In genomic region chr9:127720031-127720864, GRCh38 we compare ENCODE assay signal across 13 cellular contexts. TPM values are rescaled to one million over a fixed set of nuclear protein-coding genes. Genes with fewer than 3 reads are reported as not detected.
DNase-seq lines count a peak whose midpoint lies in the region; ATAC-seq and TF ChIP-seq lines count a peak whose summit lies in the region.
"Had no signal": no experiment of that assay in that cellular context is flagged by ENCODE, and none has a peak within 500 bp of the region (broad histone marks: within the 10 kb centered on the region; RNA-seq: fewer than 3 reads in every experiment).

No MANE protein-coding gene starts in this region.

- no peak overlapping the region for H3K14ac ChIP-seq in IMR-90 (replicated peaks; ENCODE audit: low read depth, low read length)

- no peaks in the 10 kb centered on the region for H3K27me3 Mint-ChIP-seq in activated CD4-positive, alpha-beta T cell treated with anti-CD3 and anti-CD28 coated beads for 36 hours
- no peaks in the 10 kb centered on the region for H3K27me3 Mint-ChIP-seq in activated T-helper 2 cell treated with anti-CD3 and anti-CD28 coated beads, Interferon-gamma antibody, Interleukin-2, Interleukin-4, amounts not matched to agents 10 μg/mL and 5 μg/mL and 100 μg/mL, durations not matched to agents 14 hours and 24 hours and 36 hours (ENCODE audit: low read depth)
- no peaks in the 10 kb centered on the region for H3K27me3 Mint-ChIP-seq in natural killer cell treated with Interleukin-12 subunit alpha and Interleukin-12 subunit beta and Interleukin-15 and Interleukin-18, amount 100 ng/mL, for 72 hours

- H3F3A ChIP-seq in PC-3 (ENCODE audit: low read length, unreplicated experiment): no peaks in the 10 kb centered on the region

- H3K4me2 ChIP-seq in IMR-90 (ENCODE audit: low read depth, low read length) (no peak overlapping the region), PC-3 (ENCODE audit: low read length) (no peak overlapping the region)

- in situ Hi-C loops in IMR-90 (cut with MboI; ENCODE audit: low sequenced_read_pairs): no loop called here

- no peak overlapping the region for H3K23ac ChIP-seq in IMR-90 (ENCODE audit: low read depth, low read length)

- H3K9me3 Mint-ChIP-seq in activated CD4-positive, alpha-beta T cell treated with anti-CD3 and anti-CD28 coated beads for 36 hours (ENCODE audit: low read depth): no peaks in the 10 kb centered on the region
- no peaks in the 10 kb centered on the region for H3K9me3 Mint-ChIP-seq in activated T-helper 2 cell treated with anti-CD3 and anti-CD28 coated beads, Interferon-gamma antibody, Interleukin-2, Interleukin-4, amounts not matched to agents 10 μg/mL and 5 μg/mL and 100 μg/mL, durations not matched to agents 14 hours and 24 hours and 36 hours
- H3K9me3 Mint-ChIP-seq in natural killer cell treated with Interleukin-12 subunit alpha and Interleukin-12 subunit beta and Interleukin-15 and Interleukin-18, amount 100 ng/mL, for 72 hours: no peaks in the 10 kb centered on the region

- H2BK5ac ChIP-seq in IMR-90 (ENCODE audit: low read depth, low read length, poor library complexity, severe bottlenecking): no peak overlapping the region

- WGBS in IMR-90 (ENCODE audit: extremely low coverage in 2 of 2, insufficient read length in 1 of 2), 2 experiments: 80% methylated on average over 7 of the region's 12 CpGs; no CpG with 5 or more reads in 1 of the 2 experiments

- no peak overlapping the region for H3K9ac ChIP-seq in IMR-90 (ENCODE audit: low read depth, low read length)
- H3K9ac ChIP-seq in PC-3 (ENCODE audit: low read length): no peak overlapping the region

- no peak overlapping the region for H4K91ac ChIP-seq in IMR-90 (ENCODE audit: insufficient read depth, low read depth, low read length)

- CTCF ChIA-PET in activated CD4-positive, alpha-beta T cell treated with anti-CD3 and anti-CD28 coated beads for 36 hours (lab: Charles Lee): interaction anchor here (0.7 kb wide), 1 partner anchor 201 kb away, joined by 3 read pairs; no protein-coding TSS in a partner anchor
- CTCF ChIA-PET in IMR-90 (lab: Yijun Ruan, JAX) (no interaction called here), PC-3 (lab: Charles Lee) (no interaction called here)

- no peak overlapping the region for H4K5ac ChIP-seq in IMR-90 (ENCODE audit: low read depth, low read length)

- H3K4me3 ChIP-seq in IMR-90 (ENCODE audit: insufficient read depth, low read depth, low read length): no peak overlapping the region
- H3K4me3 ChIP-seq in PC-3 (ENCODE audit: low read length): no peak overlapping the region
- H3K4me3 ChIP-seq: Peyer's patch, transverse colon had no signal

- ATAC-seq in activated CD4-positive, alpha-beta T cell treated with anti-CD3 and anti-CD28 coated beads for 36 hours: no peak
- ATAC-seq in IMR-90 (ENCODE audit: low read depth): no peak
- no peak for ATAC-seq in natural killer cell treated with Interleukin-12 subunit alpha and Interleukin-12 subunit beta and Interleukin-15 and Interleukin-18, amount 100 ng/mL, for 72 hours
- no peak for ATAC-seq in left ventricle myocardium superior
- ATAC-seq in PC-3: no peak

- H3K4me1 ChIP-seq in IMR-90 (ENCODE audit: control insufficient read depth, insufficient read depth, low read length) (peaks cover 5% of the 10 kb centered on the region), PC-3 (ENCODE audit: insufficient read depth, low read length) (peaks cover 26% of the 10 kb centered on the region)

- no peak overlapping the region for H2BK120ac ChIP-seq in IMR-90 (ENCODE audit: low read depth, low read length)

- H2AFZ ChIP-seq in IMR-90 (replicated peaks; ENCODE audit: low read length, poor library complexity) (peak overlapping the region; percentile 5), PC-3 (ENCODE audit: low read length) (no peak overlapping the region)

- DNase-seq in activated CD4-positive, alpha-beta T cell treated with anti-CD3 and anti-CD28 coated beads for 36 hours: no peak
- DNase-seq in activated CD4-positive, alpha-beta T cell treated with anti-CD3 and anti-CD28 coated beads for 48 hours: no peak
- DNase-seq in IMR-90 (no peak), left ventricle myocardium superior (no peak), GF-D8 (lab: John Stamatoyannopoulos, UW) (no peak), PC-3 (no peak)
- no peak for DNase-seq in activated T-helper 2 cell treated with anti-CD3 and anti-CD28 coated beads, Interferon-gamma antibody, Interleukin-2, Interleukin-4, amounts not matched to agents 10 μg/mL and 5 μg/mL and 100 μg/mL, durations not matched to agents 14 hours and 24 hours and 36 hours (ENCODE audit: low spot score)
- no peak for DNase-seq in natural killer cell treated with Interleukin-12 subunit alpha and Interleukin-12 subunit beta and Interleukin-15 and Interleukin-18, amount 100 ng/mL, for 72 hours (ENCODE audit: low spot score)
- DNase-seq: DMS79, NCI-H1436, Peyer's patch, transverse colon had no signal

- POLR2A ChIA-PET in activated CD4-positive, alpha-beta T cell treated with anti-CD3 and anti-CD28 coated beads for 36 hours (lab: Charles Lee): interaction anchor here (0.7 kb wide), 1 partner anchor 11 kb away, joined by 3 read pairs; no protein-coding TSS in a partner anchor
- POLR2A ChIA-PET in IMR-90 (lab: Charles Lee; ENCODE audit: unreplicated experiment) (no interaction called here), PC-3 (lab: Charles Lee; ENCODE audit: unreplicated experiment) (no interaction called here)

- no peak overlapping the region for H3K56ac ChIP-seq in IMR-90 (ENCODE audit: extremely low read depth, insufficient read depth, low read length)

- H3K36me3 ChIP-seq in IMR-90 (ENCODE audit: control insufficient read depth, insufficient read depth, low read length): no peaks in the 10 kb centered on the region
- H3K36me3 ChIP-seq in PC-3 (ENCODE audit: low read depth, low read length): no peaks in the 10 kb centered on the region
- H3K36me3 ChIP-seq: Peyer's patch, transverse colon had no signal

- H2AK9ac ChIP-seq in IMR-90 (replicated peaks; ENCODE audit: low read depth, low read length, poor library complexity): no peak overlapping the region

- no peaks in the 10 kb centered on the region for H3K9me2 ChIP-seq in PC-3 (replicated peaks; ENCODE audit: low read length)

- BruUV-seq in IMR-90 (replicated peaks; lab: Mats Ljungman, UMichigan): no TSS peak
- BruUV-seq in PC-3 (replicated peaks; lab: Mats Ljungman, UMichigan): no TSS peak

- H3K27ac ChIP-seq in IMR-90 (ENCODE audit: insufficient read depth, low read length): no peak overlapping the region
- H3K27ac ChIP-seq in PC-3 (ENCODE audit: low read length): no peak overlapping the region
- H3K27ac ChIP-seq: Peyer's patch, transverse colon had no signal

- intact Hi-C loops in activated CD4-positive, alpha-beta T cell treated with anti-CD3 and anti-CD28 coated beads for 36 hours (cut with DNase I, micrococcal nuclease): no loop called here
- intact Hi-C loops in IMR-90 (cut with micrococcal nuclease): no loop called here
- intact Hi-C loops in activated T-helper 2 cell treated with anti-CD3 and anti-CD28 coated beads, Interferon-gamma antibody, Interleukin-2, Interleukin-4, amounts not matched to agents 10 μg/mL and 5 μg/mL and 100 μg/mL, durations not matched to agents 14 hours and 24 hours and 36 hours (cut with micrococcal nuclease): no loop called here
- intact Hi-C loops in left ventricle myocardium superior (cut with micrococcal nuclease): no loop called here
- intact Hi-C loops in PC-3 (cut with micrococcal nuclease): no loop called here

- no peaks in the 10 kb centered on the region; the same call in 1 of the 2 replicates for H3K9me1 ChIP-seq in IMR-90 (ENCODE audit: insufficient read depth, low read length)

- H4K20me1 ChIP-seq in IMR-90 (ENCODE audit: insufficient read depth, low read length): no peaks in the 10 kb centered on the region; the same call in 1 of the 2 replicates
- no peaks in the 10 kb centered on the region for H4K20me1 ChIP-seq in PC-3 (ENCODE audit: low read length)

- no peak for TF ChIP-seq RAD21 in IMR-90 (IDR thresholded peaks at IDR 0.05; ENCODE audit: low read length)

- H3K79me1 ChIP-seq in IMR-90 (ENCODE audit: low read depth in 1 of 2, low read length in 2 of 2): no peaks in the 10 kb centered on the region

- H3K9me3 ChIP-seq in IMR-90 (ENCODE audit: control insufficient read depth, insufficient read depth, low read length) (no peaks in the 10 kb centered on the region), PC-3 (ENCODE audit: low read length) (no peaks in the 10 kb centered on the region)
- H3K9me3 ChIP-seq: Peyer's patch, transverse colon had no signal

- H3K27ac Mint-ChIP-seq in activated CD4-positive, alpha-beta T cell treated with anti-CD3 and anti-CD28 coated beads for 36 hours: peak overlapping the region; percentile 45
- H3K27ac Mint-ChIP-seq in activated T-helper 2 cell treated with anti-CD3 and anti-CD28 coated beads, Interferon-gamma antibody, Interleukin-2, Interleukin-4, amounts not matched to agents 10 μg/mL and 5 μg/mL and 100 μg/mL, durations not matched to agents 14 hours and 24 hours and 36 hours: peak overlapping the region; percentile 4
- H3K27ac Mint-ChIP-seq in natural killer cell treated with Interleukin-12 subunit alpha and Interleukin-12 subunit beta and Interleukin-15 and Interleukin-18, amount 100 ng/mL, for 72 hours: peak overlapping the region; percentile 56 to 80

- H2BK20ac ChIP-seq in IMR-90 (ENCODE audit: low read depth, low read length): no peak overlapping the region

- no peak overlapping the region for H3K18ac ChIP-seq in IMR-90 (ENCODE audit: low read depth, low read length)

- no peaks in the 10 kb centered on the region for H3K36me3 Mint-ChIP-seq in activated CD4-positive, alpha-beta T cell treated with anti-CD3 and anti-CD28 coated beads for 36 hours (ENCODE audit: low read depth)
- H3K36me3 Mint-ChIP-seq in activated T-helper 2 cell treated with anti-CD3 and anti-CD28 coated beads, Interferon-gamma antibody, Interleukin-2, Interleukin-4, amounts not matched to agents 10 μg/mL and 5 μg/mL and 100 μg/mL, durations not matched to agents 14 hours and 24 hours and 36 hours (ENCODE audit: low read depth): no peaks in the 10 kb centered on the region
- H3K36me3 Mint-ChIP-seq in natural killer cell treated with Interleukin-12 subunit alpha and Interleukin-12 subunit beta and Interleukin-15 and Interleukin-18, amount 100 ng/mL, for 72 hours: no peaks in the 10 kb centered on the region

- peaks cover 16% of the 10 kb centered on the region for H3K4me1 Mint-ChIP-seq in activated CD4-positive, alpha-beta T cell treated with anti-CD3 and anti-CD28 coated beads for 36 hours
- H3K4me1 Mint-ChIP-seq in activated T-helper 2 cell treated with anti-CD3 and anti-CD28 coated beads, Interferon-gamma antibody, Interleukin-2, Interleukin-4, amounts not matched to agents 10 μg/mL and 5 μg/mL and 100 μg/mL, durations not matched to agents 14 hours and 24 hours and 36 hours (ENCODE audit: low read depth): peaks cover 12% of the 10 kb centered on the region
- H3K4me1 Mint-ChIP-seq in natural killer cell treated with Interleukin-12 subunit alpha and Interleukin-12 subunit beta and Interleukin-15 and Interleukin-18, amount 100 ng/mL, for 72 hours (ENCODE audit: low read depth in 2 of 2): peaks cover 25 to 28% of the 10 kb centered on the region in 2 donors

- H3K27me3 ChIP-seq in IMR-90 (ENCODE audit: control insufficient read depth, insufficient read depth, low read length) (peaks cover 4% of the 10 kb centered on the region; the same call in 1 of the 2 replicates), PC-3 (ENCODE audit: low read length) (no peaks in the 10 kb centered on the region)
- H3K27me3 ChIP-seq: Peyer's patch, transverse colon had no signal

- peaks cover 2% of the 10 kb centered on the region; the same call in 1 of the 2 replicates for H3K79me2 ChIP-seq in PC-3 (ENCODE audit: low read length)

- no peak for TF ChIP-seq POLR2A in IMR-90 (IDR thresholded peaks at IDR 0.05; ENCODE audit: low read depth, low read length)

- H3K4ac ChIP-seq in IMR-90 (ENCODE audit: low read depth, low read length): no peak overlapping the region

- H2AK5ac ChIP-seq in IMR-90 (ENCODE audit: low read depth, low read length): peak overlapping the region; percentile 33; the same call in 1 of the 2 replicates

- H4K8ac ChIP-seq in IMR-90 (ENCODE audit: low read depth in 2 of 2, low read length in 2 of 2): no peak overlapping the region; a peak in 1 of 4 replicates

- dilution Hi-C loops in IMR-90 (cut with HindIII; ENCODE audit: low sequenced_read_pairs, unreplicated experiment): no loop called here

- TF ChIP-seq CTCF in IMR-90 (conservative IDR thresholded peaks at IDR 0.05; ENCODE audit: low read depth, low read length) (no peak), PC-3 (conservative IDR thresholded peaks at IDR 0.05; ENCODE audit: low read depth, low read length) (no peak)

- no peak overlapping the region for H3K4me3 Mint-ChIP-seq in activated CD4-positive, alpha-beta T cell treated with anti-CD3 and anti-CD28 coated beads for 36 hours
- H3K4me3 Mint-ChIP-seq in activated T-helper 2 cell treated with anti-CD3 and anti-CD28 coated beads, Interferon-gamma antibody, Interleukin-2, Interleukin-4, amounts not matched to agents 10 μg/mL and 5 μg/mL and 100 μg/mL, durations not matched to agents 14 hours and 24 hours and 36 hours (ENCODE audit: low read depth): no peak overlapping the region
- peak overlapping the region; percentile 75 for H3K4me3 Mint-ChIP-seq in natural killer cell treated with Interleukin-12 subunit alpha and Interleukin-12 subunit beta and Interleukin-15 and Interleukin-18, amount 100 ng/mL, for 72 hours

- no peak overlapping the region for H2BK15ac ChIP-seq in IMR-90 (ENCODE audit: low read depth, low read length)

RNA-seq across cellular contexts. Expression of gene TTC16, which starts 4.4 kb away (rescaled TPM):
- under 1 TPM; 0.16 to 0.30 TPM for total RNA-seq in activated CD4-positive, alpha-beta T cell treated with anti-CD3 and anti-CD28 coated beads for 36 hours
- total RNA-seq in IMR-90 (2012; rRNA removed) (not detected in 2 replicates), left ventricle myocardium superior (0.15 TPM), PC-3 (2014; rRNA removed) (0.04 TPM in 1 of 2 replicates, not detected in the other)
- 0.02 and 0.03 TPM in 2 replicates for polyA plus RNA-seq in IMR-90 (2012; rRNA removed)
- 0.03 TPM in 1 of 2 replicates, not detected in the other for polyA plus RNA-seq in IMR-90 (2012; cell fraction: cytosol; rRNA removed)
- polyA plus RNA-seq in IMR-90 (2012; cell fraction: nucleus; rRNA removed; ENCODE audit: low replicate concordance): 0.08 and 0.11 TPM in 2 replicates
- total RNA-seq in activated T-helper 2 cell treated with anti-CD3 and anti-CD28 coated beads, Interferon-gamma antibody, Interleukin-2, Interleukin-4, amounts not matched to agents 10 μg/mL and 5 μg/mL and 100 μg/mL, durations not matched to agents 14 hours and 24 hours and 36 hours: 0.18 TPM in 1 of 2 replicates, not detected in the other
- 1 to 10 TPM; 3.8 to 8.1 TPM for total RNA-seq in natural killer cell treated with Interleukin-12 subunit alpha and Interleukin-12 subunit beta and Interleukin-15 and Interleukin-18, amount 100 ng/mL, for 72 hours
- total RNA-seq: lung microvascular endothelial cell, Peyer's patch, transverse colon had no signal

RNA-seq across cellular contexts. Expression of gene PTRH1, which starts 4.8 kb away (rescaled TPM):
- 10 to 100 TPM; 12.9 to 15.1 TPM for total RNA-seq in activated CD4-positive, alpha-beta T cell treated with anti-CD3 and anti-CD28 coated beads for 36 hours
- total RNA-seq in IMR-90 (2012; rRNA removed) (5.4 and 8.3 TPM in 2 replicates), left ventricle myocardium superior (13.4 TPM), PC-3 (2014; rRNA removed) (38.1 and 45.3 TPM in 2 replicates)
- polyA plus RNA-seq in IMR-90 (2012; rRNA removed): 14.8 and 16.3 TPM in 2 replicates
- 34.6 and 35.1 TPM in 2 replicates for polyA plus RNA-seq in IMR-90 (2012; cell fraction: cytosol; rRNA removed)
- polyA plus RNA-seq in IMR-90 (2012; cell fraction: nucleus; rRNA removed; ENCODE audit: low replicate concordance): 8.9 and 24.0 TPM in 2 replicates
- total RNA-seq in activated T-helper 2 cell treated with anti-CD3 and anti-CD28 coated beads, Interferon-gamma antibody, Interleukin-2, Interleukin-4, amounts not matched to agents 10 μg/mL and 5 μg/mL and 100 μg/mL, durations not matched to agents 14 hours and 24 hours and 36 hours: 20.1 and 21.5 TPM in 2 replicates
- 10 to 100 TPM; 12.8 to 17.6 TPM for total RNA-seq in natural killer cell treated with Interleukin-12 subunit alpha and Interleukin-12 subunit beta and Interleukin-15 and Interleukin-18, amount 100 ng/mL, for 72 hours

RNA-seq across cellular contexts. Expression of gene CFAP157, which starts 13.5 kb away (rescaled TPM):
- not detected for total RNA-seq in activated CD4-positive, alpha-beta T cell treated with anti-CD3 and anti-CD28 coated beads for 36 hours
- total RNA-seq in IMR-90 (2012; rRNA removed): not detected in 2 replicates
- 0.04 TPM in 1 of 2 replicates, not detected in the other for polyA plus RNA-seq in IMR-90 (2012; rRNA removed)
- polyA plus RNA-seq in IMR-90 (2012; cell fraction: cytosol; rRNA removed): not detected in 2 replicates
- 0.34 and 0.41 TPM in 2 replicates for polyA plus RNA-seq in IMR-90 (2012; cell fraction: nucleus; rRNA removed; ENCODE audit: low replicate concordance)
- 0.18 TPM in 1 of 2 replicates, not detected in the other for total RNA-seq in activated T-helper 2 cell treated with anti-CD3 and anti-CD28 coated beads, Interferon-gamma antibody, Interleukin-2, Interleukin-4, amounts not matched to agents 10 μg/mL and 5 μg/mL and 100 μg/mL, durations not matched to agents 14 hours and 24 hours and 36 hours
- not detected for total RNA-seq in natural killer cell treated with Interleukin-12 subunit alpha and Interleukin-12 subunit beta and Interleukin-15 and Interleukin-18, amount 100 ng/mL, for 72 hours
- not detected for total RNA-seq in left ventricle myocardium superior
- total RNA-seq in PC-3 (2014; rRNA removed): not detected in 2 replicates
- total RNA-seq: lung microvascular endothelial cell, transverse colon had no signal

RNA-seq across cellular contexts. Expression of gene TOR2A, which starts 14.8 kb away (rescaled TPM):
- 10 to 100 TPM; 11.3 to 14.0 TPM for total RNA-seq in activated CD4-positive, alpha-beta T cell treated with anti-CD3 and anti-CD28 coated beads for 36 hours
- 0.90 and 1.1 TPM in 2 replicates for total RNA-seq in IMR-90 (2012; rRNA removed)
- polyA plus RNA-seq in IMR-90 (2012; rRNA removed): 12.5 and 12.9 TPM in 2 replicates
- 10.1 and 16.2 TPM in 2 replicates for polyA plus RNA-seq in IMR-90 (2012; cell fraction: cytosol; rRNA removed)
- 10.8 and 25.9 TPM in 2 replicates for polyA plus RNA-seq in IMR-90 (2012; cell fraction: nucleus; rRNA removed; ENCODE audit: low replicate concordance)
- 20.2 and 20.6 TPM in 2 replicates for total RNA-seq in activated T-helper 2 cell treated with anti-CD3 and anti-CD28 coated beads, Interferon-gamma antibody, Interleukin-2, Interleukin-4, amounts not matched to agents 10 μg/mL and 5 μg/mL and 100 μg/mL, durations not matched to agents 14 hours and 24 hours and 36 hours
- 10 to 100 TPM; 20.4 to 31.9 TPM for total RNA-seq in natural killer cell treated with Interleukin-12 subunit alpha and Interleukin-12 subunit beta and Interleukin-15 and Interleukin-18, amount 100 ng/mL, for 72 hours
- 3.6 TPM for total RNA-seq in left ventricle myocardium superior
- total RNA-seq in PC-3 (2014; rRNA removed): 12.2 and 14.1 TPM in 2 replicates

RNA-seq across cellular contexts. Expression of gene SH2D3C, which starts 58.2 kb away (rescaled TPM):
- 10 to 100 TPM; 30.3 to 35.2 TPM for total RNA-seq in activated CD4-positive, alpha-beta T cell treated with anti-CD3 and anti-CD28 coated beads for 36 hours
- total RNA-seq in IMR-90 (2012; rRNA removed) (under 0.01 and 0.28 TPM in 2 replicates), left ventricle myocardium superior (18.3 TPM), PC-3 (2014; rRNA removed) (0.26 and 1.0 TPM in 2 replicates)
- 0.22 and 0.24 TPM in 2 replicates for polyA plus RNA-seq in IMR-90 (2012; rRNA removed)
- polyA plus RNA-seq in IMR-90 (2012; cell fraction: cytosol; rRNA removed): 0.06 and 0.38 TPM in 2 replicates
- 0.05 and 0.29 TPM in 2 replicates for polyA plus RNA-seq in IMR-90 (2012; cell fraction: nucleus; rRNA removed; ENCODE audit: low replicate concordance)
- total RNA-seq in activated T-helper 2 cell treated with anti-CD3 and anti-CD28 coated beads, Interferon-gamma antibody, Interleukin-2, Interleukin-4, amounts not matched to agents 10 μg/mL and 5 μg/mL and 100 μg/mL, durations not matched to agents 14 hours and 24 hours and 36 hours: 23.6 and 25.1 TPM in 2 replicates
- total RNA-seq in natural killer cell treated with Interleukin-12 subunit alpha and Interleukin-12 subunit beta and Interleukin-15 and Interleukin-18, amount 100 ng/mL, for 72 hours: 10 to 100 TPM; 23.9 to 29.1 TPM

Comparison
In these comparisons a context has a peak if more than half of its experiments do, and no peak if none do; other contexts are left out.
1. H3K27ac Mint-ChIP-seq: peak in every context shown above with its lines; median percentile 68 in natural killer cell treated with Interleukin-12 subunit alpha and Interleukin-12 subunit beta and Interleukin-15 and Interleukin-18, amount 100 ng/mL, for 72 hours; 45 in activated CD4-positive, alpha-beta T cell treated with anti-CD3 and anti-CD28 coated beads for 36 hours; 4 in activated T-helper 2 cell treated with anti-CD3 and anti-CD28 coated beads, Interferon-gamma antibody, Interleukin-2, Interleukin-4, amounts not matched to agents 10 μg/mL and 5 μg/mL and 100 μg/mL, durations not matched to agents 14 hours and 24 hours and 36 hours.